ENCODE assay signal across 12 cellular contexts in genomic region chr6:142088858-142089216, GRCh38. TPM values are rescaled to one million over a fixed set of nuclear protein-coding genes. Genes with fewer than 3 reads are reported as not detected.
A peak's percentile ranks its signal among the peaks of the same experiment; 100 is the strongest.
DNase-seq lines count a peak whose midpoint lies in the region; ATAC-seq and TF ChIP-seq lines count a peak whose summit lies in the region.
"Had no signal": no experiment of that assay in that cellular context is flagged by ENCODE, and none has a peak within 500 bp of the region (broad histone marks: within the 10 kb centered on the region; RNA-seq: fewer than 3 reads in every experiment).

No MANE protein-coding gene starts in this region.

- H3K4me1 ChIP-seq in fibroblast of lung (ENCODE audit: control insufficient read depth, extremely low read depth, insufficient read depth, low read length) (no peaks in the 10 kb centered on the region), neuronal stem cell (ENCODE audit: control insufficient read depth in 2 of 2, insufficient read depth in 1 of 2, low read depth in 1 of 2, low read length in 2 of 2) (no peaks in the 10 kb centered on the region)
- H3K4me1 ChIP-seq in naive thymus-derived CD4-positive, alpha-beta T cell (ENCODE audit: control insufficient read depth in 2 of 2, insufficient read depth in 2 of 2, low read length in 2 of 2), result no peaks in the 10 kb centered on the region
- H3K4me1 ChIP-seq: gastrocnemius medialis, upper lobe of left lung had no signal

- no CpG with 5 or more reads among the region's 14 CpGs for WGBS in neuronal stem cell (ENCODE audit: extremely low coverage in 2 of 2, insufficient read length in 2 of 2, insufficient replicate concordance in 1 of 2), 2 donors

- H3K9me3 ChIP-seq in fibroblast of lung (ENCODE audit: control insufficient read depth, insufficient read depth, low read depth, low read length) (no peaks in the 10 kb centered on the region), neuronal stem cell (replicated peaks in 1 of 2; ENCODE audit: control insufficient read depth in 2 of 2, insufficient read depth in 1 of 2, low read depth in 1 of 2, low read length in 2 of 2) (peaks cover 0 to 4% of the 10 kb centered on the region in 2 donors)
- no peaks in the 10 kb centered on the region for H3K9me3 ChIP-seq in naive thymus-derived CD4-positive, alpha-beta T cell (ENCODE audit: control insufficient read depth in 2 of 3, low read length in 3 of 3)
- H3K9me3 ChIP-seq: gastrocnemius medialis had no signal

- no peak overlapping the region for H2BK120ac ChIP-seq in neuronal stem cell (ENCODE audit: low read depth, low read length)

- no peak overlapping the region for H3K18ac ChIP-seq in neuronal stem cell (ENCODE audit: low read length)

- CTCF ChIA-PET in naive thymus-derived CD4-positive, alpha-beta T cell (lab: Charles Lee), result no interaction called here

- no peak overlapping the region for H2BK12ac ChIP-seq in neuronal stem cell (ENCODE audit: low read length)

- POLR2A ChIA-PET in naive thymus-derived CD4-positive, alpha-beta T cell (lab: Charles Lee), result no interaction called here

- H2BK5ac ChIP-seq in neuronal stem cell (ENCODE audit: low read length), result no peak overlapping the region

- no peak for ATAC-seq in naive thymus-derived CD4-positive, alpha-beta T cell
- ATAC-seq: gastrocnemius medialis had no signal

- H3K4me2 ChIP-seq in fibroblast of lung (ENCODE audit: extremely low read depth, insufficient read depth, low read length) (peak overlapping the region; percentile 76), neuronal stem cell (ENCODE audit: insufficient read depth, low read length, poor library complexity, severe bottlenecking) (peak overlapping the region; percentile 22)

- H4K20me1 ChIP-seq in fibroblast of lung (ENCODE audit: control insufficient read depth, extremely low read depth, insufficient read depth, low read length), result no peaks in the 10 kb centered on the region

- intact Hi-C loops in naive thymus-derived CD4-positive, alpha-beta T cell (cut with micrococcal nuclease), result no loop called here

- H4K91ac ChIP-seq in neuronal stem cell (ENCODE audit: low read depth, low read length, poor library complexity), result no peak overlapping the region

- H3K36me3 ChIP-seq in fibroblast of lung (ENCODE audit: control insufficient read depth, insufficient read depth, low read length) (no peaks in the 10 kb centered on the region), neuronal stem cell (replicated peaks in 1 of 2; ENCODE audit: control insufficient read depth in 2 of 2, insufficient read depth in 2 of 2, low read length in 2 of 2) (no peaks in the 10 kb centered on the region)
- no peaks in the 10 kb centered on the region for H3K36me3 ChIP-seq in naive thymus-derived CD4-positive, alpha-beta T cell (ENCODE audit: control insufficient read depth in 2 of 3, insufficient read depth in 3 of 3, low read length in 3 of 3)
- H3K36me3 ChIP-seq: gastrocnemius medialis, upper lobe of left lung had no signal

- DNase-seq in DMS 273 (lab: John Stamatoyannopoulos, UW; ENCODE audit: unreplicated experiment), result peak; percentile 2
- DNase-seq in DMS 273 treated with DMSO at 0.1 percent for 48 hours (lab: John Stamatoyannopoulos, UW), result no peak
- DNase-seq in NCI-H345 treated with DMSO at 0.1 percent for 48 hours (lab: John Stamatoyannopoulos, UW; ENCODE audit: unreplicated experiment), result peak; percentile 27
- peak; percentile 48 to 67 for DNase-seq in fibroblast of lung (ENCODE audit: low read depth in 2 of 2)
- DNase-seq in neuronal stem cell (ENCODE audit: low spot score), result no peak
- DNase-seq in naive thymus-derived CD4-positive, alpha-beta T cell, result no peak
- DNase-seq in NCI-H82 (lab: John Stamatoyannopoulos, UW), result no peak
- no peak for DNase-seq in activated gamma-delta T cell (lab: John Stamatoyannopoulos, UW)
- DNase-seq: gastrocnemius medialis, OCI-M1 had no signal

- H2AK5ac ChIP-seq in neuronal stem cell (ENCODE audit: low read depth, low read length), result no peak overlapping the region

- H3K27me3 Mint-ChIP-seq in naive thymus-derived CD4-positive, alpha-beta T cell, result peaks cover 25 to 43% (median 36%) of the 10 kb centered on the region in 5 donors

- H3K27me3 ChIP-seq in fibroblast of lung (ENCODE audit: control insufficient read depth, insufficient read depth, low read length) (peaks cover 6% of the 10 kb centered on the region), neuronal stem cell (ENCODE audit: control insufficient read depth in 3 of 3, insufficient read depth in 3 of 3, low read depth in 1 of 3, low read length in 3 of 3) (peaks cover 0 to 13% (median 4%) of the 10 kb centered on the region in 3 experiments)
- peaks cover 0 to 6% of the 10 kb centered on the region in 2 donors for H3K27me3 ChIP-seq in naive thymus-derived CD4-positive, alpha-beta T cell (ENCODE audit: control insufficient read depth in 2 of 2, insufficient read depth in 2 of 2, low read length in 2 of 2)

- no peak overlapping the region for H3K27ac ChIP-seq in fibroblast of lung (ENCODE audit: insufficient read depth, low read length)
- H3K27ac ChIP-seq in neuronal stem cell (replicated peaks; ENCODE audit: low read length), result no peak overlapping the region
- H3K27ac ChIP-seq in naive thymus-derived CD4-positive, alpha-beta T cell (ENCODE audit: low read depth, low read length), result no peak overlapping the region
- H3K27ac ChIP-seq: 22Rv1, gastrocnemius medialis, upper lobe of left lung had no signal

- no peak for TF ChIP-seq CTCF in fibroblast of lung (conservative IDR thresholded peaks at IDR 0.05 in 1 of 2, IDR thresholded peaks at IDR 0.05 in 1 of 2; ENCODE audit: low read depth in 1 of 2, low read length in 2 of 2)

- H3K27ac Mint-ChIP-seq in naive thymus-derived CD4-positive, alpha-beta T cell, result no peak overlapping the region

- no peak overlapping the region for H3K9ac ChIP-seq in fibroblast of lung (ENCODE audit: insufficient read depth, low read length)
- H3K9ac ChIP-seq in neuronal stem cell (ENCODE audit: low read depth, low read length, poor library complexity), result no peak overlapping the region

- no peak overlapping the region for H2BK15ac ChIP-seq in neuronal stem cell (ENCODE audit: low read length)

- H3K79me1 ChIP-seq in neuronal stem cell (ENCODE audit: low read depth, low read length), result no peaks in the 10 kb centered on the region

- H3K4me1 Mint-ChIP-seq in naive thymus-derived CD4-positive, alpha-beta T cell, result peaks cover 0 to 8% (median 4%) of the 10 kb centered on the region in 7 donors

- H3K4ac ChIP-seq in neuronal stem cell (ENCODE audit: low read length), result no peak overlapping the region

- peaks cover 0 to 5% (median 0%) of the 10 kb centered on the region in 5 donors for H3K36me3 Mint-ChIP-seq in naive thymus-derived CD4-positive, alpha-beta T cell

- no peaks in the 10 kb centered on the region for H3K79me2 ChIP-seq in fibroblast of lung (ENCODE audit: control insufficient read depth, insufficient read depth, low read length)

- no peak overlapping the region for H4K8ac ChIP-seq in neuronal stem cell (ENCODE audit: low read depth, low read length)

- H3K9me3 Mint-ChIP-seq in naive thymus-derived CD4-positive, alpha-beta T cell, result peaks cover 0 to 6% (median 0%) of the 10 kb centered on the region in 11 donors

- no peak overlapping the region for H3K14ac ChIP-seq in neuronal stem cell (ENCODE audit: low read length)

- no peak overlapping the region for H3K23ac ChIP-seq in neuronal stem cell (ENCODE audit: low read depth, low read length, poor library complexity)

- no peak overlapping the region for H3K4me3 ChIP-seq in fibroblast of lung (replicated peaks in 1 of 4; ENCODE audit: control extremely low read depth in 1 of 4, insufficient read depth in 1 of 4, low read depth in 3 of 4, low read length in 4 of 4)
- no peak overlapping the region for H3K4me3 ChIP-seq in neuronal stem cell (ENCODE audit: low read length in 2 of 2)
- no peak overlapping the region for H3K4me3 ChIP-seq in naive thymus-derived CD4-positive, alpha-beta T cell (ENCODE audit: low read length)
- H3K4me3 ChIP-seq: upper lobe of left lung had no signal

- H2AFZ ChIP-seq in fibroblast of lung (ENCODE audit: low read length), result no peak overlapping the region
- H2AFZ ChIP-seq in neuronal stem cell (ENCODE audit: low read length), result peak overlapping the region; percentile 4

- peak overlapping the region in 3 of 10 donors; percentile 8 to 57 (median 12) for H3K4me3 Mint-ChIP-seq in naive thymus-derived CD4-positive, alpha-beta T cell

RNA-seq across cellular contexts. Expression of gene GJE1, which starts 43.9 kb away (rescaled TPM):
- total RNA-seq in fibroblast of lung, result not detected in 2 replicates
- not detected in 2 replicates for polyA plus RNA-seq in fibroblast of lung
- polyA plus RNA-seq in fibroblast of lung (2012), result not detected in 2 replicates
- polyA minus RNA-seq in fibroblast of lung (ENCODE audit: low replicate concordance), result not detected in 2 replicates
- not detected for polyA plus RNA-seq in neuronal stem cell (2013, experiment 1 of 2)
- not detected for polyA plus RNA-seq in neuronal stem cell (2013, experiment 2 of 2)
- total RNA-seq in naive thymus-derived CD4-positive, alpha-beta T cell, result not detected
- not detected for polyA plus RNA-seq in naive thymus-derived CD4-positive, alpha-beta T cell
- total RNA-seq: gastrocnemius medialis, upper lobe of left lung had no signal

RNA-seq across cellular contexts. Expression of gene NMBR, which starts 58.1 kb away (rescaled TPM):
- under 0.01 TPM in 1 of 2 replicates, not detected in the other for total RNA-seq in fibroblast of lung
- polyA plus RNA-seq in fibroblast of lung, result 0.05 TPM in 1 of 2 replicates, not detected in the other
- polyA plus RNA-seq in fibroblast of lung (2012), result not detected in 2 replicates
- not detected in 2 replicates for polyA minus RNA-seq in fibroblast of lung (ENCODE audit: low replicate concordance)
- 0.18 TPM for polyA plus RNA-seq in neuronal stem cell (2013, experiment 1 of 2)
- 0.29 TPM for polyA plus RNA-seq in neuronal stem cell (2013, experiment 2 of 2)
- total RNA-seq in naive thymus-derived CD4-positive, alpha-beta T cell, result not detected
- polyA plus RNA-seq in naive thymus-derived CD4-positive, alpha-beta T cell, result not detected
- total RNA-seq: upper lobe of left lung had no signal

RNA-seq across cellular contexts. Expression of gene VTA1, which starts 58.2 kb away (rescaled TPM):
- total RNA-seq in fibroblast of lung, result 25.9 and 26.3 TPM in 2 replicates
- 95.4 and 99.3 TPM in 2 replicates for polyA plus RNA-seq in fibroblast of lung
- 50.1 and 50.9 TPM in 2 replicates for polyA plus RNA-seq in fibroblast of lung (2012)
- polyA minus RNA-seq in fibroblast of lung (ENCODE audit: low replicate concordance), result 10.7 and 13.7 TPM in 2 replicates
- polyA plus RNA-seq in neuronal stem cell (2013, experiment 1 of 2), result 55.9 TPM
- 56.2 TPM for polyA plus RNA-seq in neuronal stem cell (2013, experiment 2 of 2)
- total RNA-seq in naive thymus-derived CD4-positive, alpha-beta T cell, result 10 to 100 TPM; 13.6 to 41.3 (median 32.6) TPM
- polyA plus RNA-seq in naive thymus-derived CD4-positive, alpha-beta T cell, result 10 to 100 TPM; 63.4 to 97.2 TPM

Comparison
In these comparisons a context has a peak if more than half of its experiments do, and no peak if none do; other contexts are left out.
1. DNase-seq: peak in DMS 273 (single experiment), NCI-H345 treated with DMSO at 0.1 percent for 48 hours (single experiment) and fibroblast of lung (2 of 2); none in DMS 273 treated with DMSO at 0.1 percent for 48 hours (single experiment), neuronal stem cell (single experiment), naive thymus-derived CD4-positive, alpha-beta T cell (0 of 9), NCI-H82 (single experiment) and activated gamma-delta T cell (single experiment).